Comparison of ENCODE assay signal across 30 cellular contexts in the genomic region with DNA sequence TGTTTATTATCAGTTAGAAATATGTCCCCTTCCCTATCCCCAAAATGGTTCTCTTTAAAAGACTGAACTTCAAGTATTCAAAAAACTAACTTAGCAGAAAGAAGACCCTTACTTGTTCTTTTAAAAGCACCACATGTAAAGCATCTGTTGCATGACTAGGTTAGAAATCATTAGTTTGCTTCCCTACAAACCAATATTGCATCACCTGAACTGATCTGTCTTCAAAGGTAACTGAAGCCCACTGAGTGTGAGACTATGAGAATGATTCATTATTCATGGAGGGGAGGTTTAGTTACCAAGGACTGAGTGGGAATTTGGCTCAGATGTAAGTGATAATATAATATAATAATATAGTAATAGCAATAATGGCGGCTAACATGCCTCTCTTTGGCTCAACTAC.
"Had no signal": no experiment of that assay in that cellular context is flagged by ENCODE, and none has a peak within 500 bp of the region (broad histone marks: within the 10 kb centered on the region; RNA-seq: fewer than 3 reads in every experiment).

No MANE protein-coding gene starts in this region.

- H3K36me3 ChIP-seq: left lung, lower lobe of right lung, neutrophil, sigmoid colon, spleen, suprapubic skin, thoracic aorta, tibial artery, upper lobe of right lung had no signal

- H3K4me3 Mint-ChIP-seq: immature natural killer cell; naive thymus-derived CD8-positive, alpha-beta T cell; nephron; neural crest cell; stimulated activated effector memory CD8-positive, alpha-beta T cell treated with anti-CD3 and anti-CD28 coated beads, Interleukin-12 subunit alpha, Interleukin-12 subunit beta, amount 100 ng/mL, for 72 hours; stimulated activated naive CD8-positive, alpha-beta T cell treated with anti-CD3 and anti-CD28 coated beads, Interleukin-15, Interleukin-2, amounts not matched to agents 100 ng/mL and 50 ng/mL, for 24 hours had no signal

- H3K4me1 ChIP-seq: left lung, lower lobe of right lung, sigmoid colon, spleen, suprapubic skin, tibial artery, upper lobe of right lung had no signal

- H3K9me3 ChIP-seq: left lung, lower lobe of right lung, neutrophil, sigmoid colon, spleen, suprapubic skin, thoracic aorta, tibial artery, upper lobe of right lung had no signal

- H3K27me3 Mint-ChIP-seq: naive thymus-derived CD8-positive, alpha-beta T cell; progenitor cell of endocrine pancreas; stimulated activated naive CD8-positive, alpha-beta T cell treated with anti-CD3 and anti-CD28 coated beads, Interleukin-15, Interleukin-2, amounts not matched to agents 100 ng/mL and 50 ng/mL, for 24 hours had no signal

- H3K27ac Mint-ChIP-seq: immature natural killer cell; naive thymus-derived CD8-positive, alpha-beta T cell; nephron; progenitor cell of endocrine pancreas; stimulated activated effector memory CD8-positive, alpha-beta T cell treated with anti-CD3 and anti-CD28 coated beads, Interleukin-12 subunit alpha, Interleukin-12 subunit beta, amount 100 ng/mL, for 72 hours; stimulated activated naive CD8-positive, alpha-beta T cell treated with anti-CD3 and anti-CD28 coated beads, Interleukin-15, Interleukin-2, amounts not matched to agents 100 ng/mL and 50 ng/mL, for 24 hours had no signal

- H3K4me3 ChIP-seq: left lung, lower lobe of right lung, sigmoid colon, spleen, suprapubic skin, thoracic aorta, tibial artery, upper lobe of right lung had no signal

- DNase-seq: hypothalamus; immature natural killer cell; kidney; left colon; left lung; lower lobe of right lung; mammary epithelial cell; mesenchymal stem cell; naive thymus-derived CD8-positive, alpha-beta T cell; occipital lobe; retina; right cardiac atrium; sigmoid colon; small intestine; spleen; stimulated activated CD4-positive, alpha-beta T cell treated with anti-CD3 and anti-CD28 coated beads, Interleukin-4, amount 100 ng/mL, for 24 hours; stimulated activated naive CD4-positive, alpha-beta T cell; tibial artery; trophoblast cell; upper lobe of right lung had no signal

- H3K27me3 ChIP-seq: left lung, neutrophil, sigmoid colon, spleen, suprapubic skin, tibial artery, upper lobe of right lung had no signal

- H3K27ac ChIP-seq: left lung, lower lobe of right lung, neutrophil, sigmoid colon, spleen, suprapubic skin, thoracic aorta, tibial artery, upper lobe of right lung had no signal

- ATAC-seq: left colon; left lung; lower lobe of right lung; naive thymus-derived CD8-positive, alpha-beta T cell; right cardiac atrium; stimulated activated effector memory CD8-positive, alpha-beta T cell treated with anti-CD3 and anti-CD28 coated beads, Interleukin-12 subunit alpha, Interleukin-12 subunit beta, amount 100 ng/mL, for 72 hours; upper lobe of right lung had no signal

- H3K9me3 Mint-ChIP-seq: naive thymus-derived CD8-positive, alpha-beta T cell; nephron; stimulated activated effector memory CD8-positive, alpha-beta T cell treated with anti-CD3 and anti-CD28 coated beads, Interleukin-12 subunit alpha, Interleukin-12 subunit beta, amount 100 ng/mL, for 72 hours; stimulated activated naive CD8-positive, alpha-beta T cell treated with anti-CD3 and anti-CD28 coated beads, Interleukin-15, Interleukin-2, amounts not matched to agents 100 ng/mL and 50 ng/mL, for 24 hours had no signal

- H3K36me3 Mint-ChIP-seq: naive thymus-derived CD8-positive, alpha-beta T cell; stimulated activated effector memory CD8-positive, alpha-beta T cell treated with anti-CD3 and anti-CD28 coated beads, Interleukin-12 subunit alpha, Interleukin-12 subunit beta, amount 100 ng/mL, for 72 hours had no signal

- FAIRE-seq: islet of Langerhans, kidney, small intestine, urothelium cell line had no signal
